Comparison of ENCODE assay signal across 1 cellular context in genomic region chr1:155079210-155079486, GRCh38.
TF ChIP-seq lines count a peak whose summit lies in the region.

No MANE protein-coding gene starts in this region.

TF ChIP-seq in K562, 482 proteins besides CTCF, POLR2A, EP300 and RAD21:
- TF ChIP-seq, protein P1, sequence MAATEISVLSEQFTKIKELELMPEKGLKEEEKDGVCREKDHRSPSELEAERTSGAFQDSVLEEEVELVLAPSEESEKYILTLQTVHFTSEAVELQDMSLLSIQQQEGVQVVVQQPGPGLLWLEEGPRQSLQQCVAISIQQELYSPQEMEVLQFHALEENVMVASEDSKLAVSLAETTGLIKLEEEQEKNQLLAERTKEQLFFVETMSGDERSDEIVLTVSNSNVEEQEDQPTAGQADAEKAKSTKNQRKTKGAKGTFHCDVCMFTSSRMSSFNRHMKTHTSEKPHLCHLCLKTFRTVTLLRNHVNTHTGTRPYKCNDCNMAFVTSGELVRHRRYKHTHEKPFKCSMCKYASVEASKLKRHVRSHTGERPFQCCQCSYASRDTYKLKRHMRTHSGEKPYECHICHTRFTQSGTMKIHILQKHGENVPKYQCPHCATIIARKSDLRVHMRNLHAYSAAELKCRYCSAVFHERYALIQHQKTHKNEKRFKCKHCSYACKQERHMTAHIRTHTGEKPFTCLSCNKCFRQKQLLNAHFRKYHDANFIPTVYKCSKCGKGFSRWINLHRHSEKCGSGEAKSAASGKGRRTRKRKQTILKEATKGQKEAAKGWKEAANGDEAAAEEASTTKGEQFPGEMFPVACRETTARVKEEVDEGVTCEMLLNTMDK (IDR thresholded peaks at IDR 0.05; ENCODE audit: borderline replicate concordance, insufficient read depth, low read depth, low read length, poor library complexity, severe bottlenecking) = no peak
- TF ChIP-seq SAP30 (IDR thresholded peaks at IDR 0.05; ENCODE audit: borderline replicate concordance, insufficient read depth, low read depth, low read length, poor library complexity, severe bottlenecking) (no peak), RBFOX2 (IDR thresholded peaks at IDR 0.05; ENCODE audit: low read depth, low read length) (0 out of 2 replicates have a peak, but pooled peaks have one; percentile 3), TAF9B (IDR thresholded peaks at IDR 0.05; ENCODE audit: partially characterized antibody) (no peak)
